In the genomic region with DNA sequence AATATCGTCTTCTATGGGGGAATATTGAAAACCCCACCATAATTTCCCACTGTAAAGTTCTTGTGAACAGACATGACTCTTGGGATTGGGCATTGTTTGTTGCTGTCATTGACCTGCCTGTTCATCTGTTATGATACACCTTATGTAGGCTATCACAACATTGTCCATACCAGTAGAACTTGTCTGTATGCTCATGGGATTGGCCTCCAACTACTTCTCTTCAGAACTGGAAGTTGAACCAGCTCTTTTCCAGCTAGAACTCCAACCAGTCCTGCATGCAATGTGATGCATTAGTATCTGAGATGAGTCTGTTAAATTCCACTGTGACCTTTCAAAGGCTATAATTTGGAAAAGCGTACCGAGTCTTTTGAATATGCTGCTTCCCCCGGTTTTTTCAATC, we compare ENCODE assay signal across 39 cellular contexts.
"Had no signal": no experiment of that assay in that cellular context is flagged by ENCODE, and none has a peak within 500 bp of the region (broad histone marks: within the 10 kb centered on the region; RNA-seq: fewer than 3 reads in every experiment).

No MANE protein-coding gene starts in this region.

- FAIRE-seq: bronchial epithelial cell, TTC549 had no signal

- H3K4me3 ChIP-seq: ascending aorta, cardiac muscle cell had no signal

- H3K27ac Mint-ChIP-seq: activated CD4-positive, alpha-beta memory T cell treated with anti-CD3 and anti-CD28 coated beads for 36 hours; activated CD4-positive, alpha-beta T cell treated with anti-CD3 and anti-CD28 coated beads for 36 hours; activated CD4-positive, alpha-beta T cell treated with anti-CD3 and anti-CD28 coated beads, Interleukin-2, amount 10 ng/mL, durations not matched to agents 7 days and 5 days; activated CD8-positive, alpha-beta T cell treated with anti-CD3 and anti-CD28 coated beads for 36 hours; activated naive CD4-positive, alpha-beta T cell treated with anti-CD3 and anti-CD28 coated beads, Interleukin-2, amount 10 ng/mL, durations not matched to agents 7 days and 5 days; activated naive CD4-positive, alpha-beta T cell treated with anti-CD3 and anti-CD28 coated beads, Interleukin-2, amount 50 U/mL, for 24 hours; activated naive CD8-positive, alpha-beta T cell; activated naive CD8-positive, alpha-beta T cell treated with anti-CD3 and anti-CD28 coated beads, Interleukin-2, amount 10 ng/mL, durations not matched to agents 7 days and 5 days; activated naive CD8-positive, alpha-beta T cell treated with anti-CD3 and anti-CD28 coated beads, Interleukin-2, amount 50 U/mL, for 24 hours; activated T-cell treated with anti-CD3 and anti-CD28 coated beads, Interleukin-2, amount 50 U/mL, for 72 hours; activated T-helper 1 cell treated with anti-CD3 and anti-CD28 coated beads, Interleukin-12 subunit alpha, Interleukin-12 subunit beta, Interleukin-2, Interleukin-4 antibody, amounts not matched to agents 30 ng/mL and 10 ng/mL and 1 ng/mL, durations not matched to agents 14 hours and 24 hours and 36 hours; activated T-helper 17 cell treated with anti-CD3 and anti-CD28 coated beads, Interleukin-2, amount 50 U/mL, for 72 hours; brain; T-helper 1 cell treated with Interleukin-12 subunit alpha and Interleukin-12 subunit beta and Interleukin-4 antibody, amounts not matched to agents 30 μg/mL and 1 μg/mL, for 36 hours; T-helper 2 cell treated with Interferon-gamma antibody and Interleukin-4, amounts not matched to agents 5 μg/mL and 100 μg/mL, for 36 hours; WTC11 had no signal

- H3K9me3 Mint-ChIP-seq: activated CD4-positive, alpha-beta memory T cell treated with anti-CD3 and anti-CD28 coated beads for 36 hours; activated CD4-positive, alpha-beta T cell treated with anti-CD3 and anti-CD28 coated beads, Interleukin-2, amount 10 ng/mL, durations not matched to agents 7 days and 5 days; activated CD8-positive, alpha-beta T cell treated with anti-CD3 and anti-CD28 coated beads for 36 hours; activated naive CD4-positive, alpha-beta T cell treated with anti-CD3 and anti-CD28 coated beads, Interleukin-2, amount 10 ng/mL, durations not matched to agents 7 days and 5 days; activated naive CD4-positive, alpha-beta T cell treated with anti-CD3 and anti-CD28 coated beads, Interleukin-2, amount 50 U/mL, for 24 hours; activated naive CD8-positive, alpha-beta T cell treated with anti-CD3 and anti-CD28 coated beads, Interleukin-2, amount 10 ng/mL, durations not matched to agents 7 days and 5 days; activated naive CD8-positive, alpha-beta T cell treated with anti-CD3 and anti-CD28 coated beads, Interleukin-2, amount 50 U/mL, for 24 hours; activated T-cell treated with anti-CD3 and anti-CD28 coated beads, Interleukin-2, amount 50 U/mL, for 4 hours; activated T-cell treated with anti-CD3 and anti-CD28 coated beads, Interleukin-2, amount 50 U/mL, for 72 hours; activated T-helper 1 cell treated with anti-CD3 and anti-CD28 coated beads, Interleukin-12 subunit alpha, Interleukin-12 subunit beta, Interleukin-2, Interleukin-4 antibody, amounts not matched to agents 30 ng/mL and 10 ng/mL and 1 ng/mL, durations not matched to agents 14 hours and 24 hours and 36 hours; activated T-helper 17 cell treated with anti-CD3 and anti-CD28 coated beads, Interleukin-2, amount 50 U/mL, for 72 hours; central memory CD8-positive, alpha-beta T cell; T-helper 1 cell treated with Interleukin-12 subunit alpha and Interleukin-12 subunit beta and Interleukin-4 antibody, amounts not matched to agents 30 μg/mL and 1 μg/mL, for 36 hours; T-helper 2 cell treated with Interferon-gamma antibody and Interleukin-4, amounts not matched to agents 5 μg/mL and 100 μg/mL, for 36 hours; WTC11 had no signal

- H3K27me3 Mint-ChIP-seq: activated CD4-positive, alpha-beta memory T cell treated with anti-CD3 and anti-CD28 coated beads for 36 hours; activated CD4-positive, alpha-beta T cell treated with anti-CD3 and anti-CD28 coated beads for 36 hours; activated CD4-positive, alpha-beta T cell treated with anti-CD3 and anti-CD28 coated beads, Interleukin-2, amount 10 ng/mL, durations not matched to agents 7 days and 5 days; activated CD8-positive, alpha-beta T cell treated with anti-CD3 and anti-CD28 coated beads for 36 hours; activated naive CD4-positive, alpha-beta T cell treated with anti-CD3 and anti-CD28 coated beads, Interleukin-2, amount 10 ng/mL, durations not matched to agents 7 days and 5 days; activated naive CD8-positive, alpha-beta T cell; activated naive CD8-positive, alpha-beta T cell treated with anti-CD3 and anti-CD28 coated beads, Interleukin-2, amount 10 ng/mL, durations not matched to agents 7 days and 5 days; activated naive CD8-positive, alpha-beta T cell treated with anti-CD3 and anti-CD28 coated beads, Interleukin-2, amount 50 U/mL, for 24 hours; brain; central memory CD8-positive, alpha-beta T cell had no signal

- H3K9me3 ChIP-seq: ascending aorta had no signal

- H3K36me3 Mint-ChIP-seq: activated CD4-positive, alpha-beta memory T cell treated with anti-CD3 and anti-CD28 coated beads for 36 hours; activated naive CD4-positive, alpha-beta T cell treated with anti-CD3 and anti-CD28 coated beads, Interleukin-2, amount 10 ng/mL, durations not matched to agents 7 days and 5 days; activated naive CD4-positive, alpha-beta T cell treated with anti-CD3 and anti-CD28 coated beads, Interleukin-2, amount 50 U/mL, for 24 hours; activated naive CD8-positive, alpha-beta T cell; activated naive CD8-positive, alpha-beta T cell treated with anti-CD3 and anti-CD28 coated beads, Interleukin-2, amount 10 ng/mL, durations not matched to agents 7 days and 5 days; brain; WTC11 had no signal

- H3K4me1 ChIP-seq: ascending aorta had no signal

- H3K27ac ChIP-seq: ascending aorta, cardiac muscle cell, VCaP had no signal

- ATAC-seq: activated CD4-positive, alpha-beta T cell treated with anti-CD3 and anti-CD28 coated beads for 36 hours; activated CD4-positive, CD25-positive, alpha-beta regulatory T cell treated with anti-CD3 and anti-CD28 coated beads, Interleukin-2, amount 50 U/mL, for 24 hours; activated CD8-positive, alpha-beta T cell treated with anti-CD3 and anti-CD28 coated beads for 36 hours; activated naive CD8-positive, alpha-beta T cell treated with anti-CD3 and anti-CD28 coated beads, Interleukin-2, amount 50 U/mL, for 24 hours; activated T-cell treated with anti-CD3 and anti-CD28 coated beads, Interleukin-2, amount 50 U/mL, for 4 hours; activated T-cell treated with anti-CD3 and anti-CD28 coated beads, Interleukin-2, amount 50 U/mL, for 72 hours; activated T-helper 17 cell treated with anti-CD3 and anti-CD28 coated beads, Interleukin-2, amount 50 U/mL, for 72 hours; WTC11 had no signal

- H3K27me3 ChIP-seq: ascending aorta, cardiac muscle cell had no signal

- H3K4me1 Mint-ChIP-seq: activated CD4-positive, alpha-beta T cell treated with anti-CD3 and anti-CD28 coated beads for 36 hours; activated CD4-positive, alpha-beta T cell treated with anti-CD3 and anti-CD28 coated beads, Interleukin-2, amount 10 ng/mL, durations not matched to agents 7 days and 5 days; activated naive CD4-positive, alpha-beta T cell treated with anti-CD3 and anti-CD28 coated beads, Interleukin-2, amount 10 ng/mL, durations not matched to agents 7 days and 5 days; activated naive CD4-positive, alpha-beta T cell treated with anti-CD3 and anti-CD28 coated beads, Interleukin-2, amount 50 U/mL, for 24 hours; activated naive CD8-positive, alpha-beta T cell treated with anti-CD3 and anti-CD28 coated beads, Interleukin-2, amount 10 ng/mL, durations not matched to agents 7 days and 5 days; activated naive CD8-positive, alpha-beta T cell treated with anti-CD3 and anti-CD28 coated beads, Interleukin-2, amount 50 U/mL, for 24 hours; activated T-helper 17 cell treated with anti-CD3 and anti-CD28 coated beads, Interleukin-2, amount 50 U/mL, for 72 hours; central memory CD8-positive, alpha-beta T cell had no signal

- H3K4me3 Mint-ChIP-seq: activated CD4-positive, alpha-beta memory T cell treated with anti-CD3 and anti-CD28 coated beads for 36 hours; activated CD4-positive, alpha-beta T cell treated with anti-CD3 and anti-CD28 coated beads for 36 hours; activated CD4-positive, alpha-beta T cell treated with anti-CD3 and anti-CD28 coated beads, Interleukin-2, amount 10 ng/mL, durations not matched to agents 7 days and 5 days; activated CD8-positive, alpha-beta T cell treated with anti-CD3 and anti-CD28 coated beads for 36 hours; activated naive CD4-positive, alpha-beta T cell treated with anti-CD3 and anti-CD28 coated beads, Interleukin-2, amount 10 ng/mL, durations not matched to agents 7 days and 5 days; activated naive CD4-positive, alpha-beta T cell treated with anti-CD3 and anti-CD28 coated beads, Interleukin-2, amount 50 U/mL, for 24 hours; activated naive CD8-positive, alpha-beta T cell; activated naive CD8-positive, alpha-beta T cell treated with anti-CD3 and anti-CD28 coated beads, Interleukin-2, amount 10 ng/mL, durations not matched to agents 7 days and 5 days; activated naive CD8-positive, alpha-beta T cell treated with anti-CD3 and anti-CD28 coated beads, Interleukin-2, amount 50 U/mL, for 24 hours; activated T-cell treated with anti-CD3 and anti-CD28 coated beads, Interleukin-2, amount 50 U/mL, for 4 hours; activated T-cell treated with anti-CD3 and anti-CD28 coated beads, Interleukin-2, amount 50 U/mL, for 72 hours; activated T-helper 1 cell treated with anti-CD3 and anti-CD28 coated beads, Interleukin-12 subunit alpha, Interleukin-12 subunit beta, Interleukin-2, Interleukin-4 antibody, amounts not matched to agents 30 ng/mL and 10 ng/mL and 1 ng/mL, durations not matched to agents 14 hours and 24 hours and 36 hours; activated T-helper 17 cell treated with anti-CD3 and anti-CD28 coated beads, Interleukin-2, amount 50 U/mL, for 72 hours; brain; central memory CD8-positive, alpha-beta T cell; T-helper 1 cell treated with Interleukin-12 subunit alpha and Interleukin-12 subunit beta and Interleukin-4 antibody, amounts not matched to agents 30 μg/mL and 1 μg/mL, for 36 hours; T-helper 2 cell treated with Interferon-gamma antibody and Interleukin-4, amounts not matched to agents 5 μg/mL and 100 μg/mL, for 36 hours; WTC11 had no signal

- H3K36me3 ChIP-seq: ascending aorta, cardiac muscle cell had no signal

- DNase-seq: activated CD4-positive, alpha-beta memory T cell treated with anti-CD3 and anti-CD28 coated beads for 36 hours; activated CD4-positive, alpha-beta T cell treated with anti-CD3 and anti-CD28 coated beads for 1 hour; activated CD4-positive, alpha-beta T cell treated with anti-CD3 and anti-CD28 coated beads for 36 hours; activated CD4-positive, alpha-beta T cell treated with anti-CD3 and anti-CD28 coated beads for 48 hours; activated CD4-positive, alpha-beta T cell treated with anti-CD3 and anti-CD28 coated beads, Interleukin-2, amount 10 ng/mL, durations not matched to agents 7 days and 5 days; activated CD4-positive, CD25-positive, alpha-beta regulatory T cell; activated CD8-positive, alpha-beta memory T cell treated with anti-CD3 and anti-CD28 coated beads, Interleukin-2, amount 50 U/mL, for 4 hours; activated CD8-positive, alpha-beta T cell treated with anti-CD3 and anti-CD28 coated beads for 36 hours; activated effector memory CD4-positive, alpha-beta T cell treated with Interleukin-2 at 50 U/mL for 16 hours; activated gamma-delta T cell; activated naive CD4-positive, alpha-beta T cell treated with anti-CD3 and anti-CD28 coated beads, Interleukin-2, amount 10 ng/mL, durations not matched to agents 7 days and 5 days; activated naive CD4-positive, alpha-beta T cell treated with Interleukin-2 at 50 U/mL for 16 hours; activated naive CD8-positive, alpha-beta T cell treated with anti-CD3 and anti-CD28 coated beads, Interleukin-2, amount 10 ng/mL, durations not matched to agents 7 days and 5 days; activated naive CD8-positive, alpha-beta T cell treated with anti-CD3 and anti-CD28 coated beads, Interleukin-2, amount 50 U/mL, for 24 hours; activated T-cell treated with anti-CD3 and anti-CD28 coated beads for 4 hours; activated T-cell treated with anti-CD3 and anti-CD28 coated beads, Interleukin-2, amount 50 U/mL, for 1 hour; activated T-cell treated with anti-CD3 and anti-CD28 coated beads, Interleukin-2, amount 50 U/mL, for 4 hours; activated T-cell treated with anti-CD3 and anti-CD28 coated beads, Interleukin-2, amount 50 U/mL, for 72 hours; amygdala; anterior cingulate cortex; caudate nucleus; SW 1271; T-helper 1 cell; T-helper 9 cell had no signal
